ENCODE assay signal across 1 cellular context in genomic region chr20:45343445-45343866, GRCh38.
A peak's percentile ranks its signal among the peaks of the same experiment; 100 is the strongest.
TF ChIP-seq lines count a peak whose summit lies in the region.

No MANE protein-coding gene starts in this region.

TF ChIP-seq in HepG2, 621 proteins besides CTCF, POLR2A, EP300 and RAD21 (continues in another document):
- TF ChIP-seq CCAR2 (optimal IDR thresholded peaks at IDR 0.05; ENCODE audit: low read depth, low read length): no peak
- peak; percentile 24; the same call in 1 of the 2 replicates for TF ChIP-seq MTA1 (CRISPR knock-in tag; IDR thresholded peaks at IDR 0.05; ENCODE audit: borderline replicate concordance)
- TF ChIP-seq ZNF234 (CRISPR knock-in tag; conservative IDR thresholded peaks at IDR 0.05): no peak
- TF ChIP-seq ZNF567 (CRISPR knock-in tag; IDR thresholded peaks at IDR 0.05; ENCODE audit: borderline replicate concordance): no peak
- TF ChIP-seq ZNF292 (CRISPR knock-in tag; IDR thresholded peaks at IDR 0.05; ENCODE audit: borderline replicate concordance, low read depth): 0 out of 2 replicates have a peak, but pooled peaks have one; percentile 15
- peak; percentile 84; the same call in 1 of the 2 replicates for TF ChIP-seq PITX1 (CRISPR knock-in tag; IDR thresholded peaks at IDR 0.05)
- no peak for TF ChIP-seq SRSF4 (IDR thresholded peaks at IDR 0.05; ENCODE audit: low read depth, low read length, poor library complexity, severe bottlenecking)
- 0 out of 2 replicates have a peak, but pooled peaks have one; percentile 59 for TF ChIP-seq NKX3-1 (CRISPR knock-in tag; IDR thresholded peaks at IDR 0.05)
- no peak for TF ChIP-seq ZNF160 (CRISPR knock-in tag; IDR thresholded peaks at IDR 0.05)
- TF ChIP-seq KMT2A (CRISPR knock-in tag; IDR thresholded peaks at IDR 0.05): no peak
- no peak for TF ChIP-seq KDM3A (CRISPR knock-in tag; IDR thresholded peaks at IDR 0.05; ENCODE audit: low read depth)
- no peak for TF ChIP-seq AGO1 (IDR thresholded peaks at IDR 0.05; ENCODE audit: low read depth, low read length, poor library complexity, severe bottlenecking)
- no peak for TF ChIP-seq GABPA (IDR thresholded peaks at IDR 0.05; ENCODE audit: low read depth, low read length)
- TF ChIP-seq GABPA (CRISPR knock-in tag; IDR thresholded peaks at IDR 0.05; ENCODE audit: low read depth): peak; percentile 49
- TF ChIP-seq ZBTB39 (CRISPR knock-in tag; IDR thresholded peaks at IDR 0.05): peak; percentile 20; the same call in 1 of the 2 replicates
- TF ChIP-seq KLF12 (CRISPR knock-in tag; IDR thresholded peaks at IDR 0.05; ENCODE audit: borderline replicate concordance): 0 out of 2 replicates have a peak, but pooled peaks have one; percentile 51
- TF ChIP-seq HMG20B (CRISPR knock-in tag; conservative IDR thresholded peaks at IDR 0.05): peak; percentile 32; the same call in 1 of the 2 replicates
- TF ChIP-seq ZBTB8A (CRISPR knock-in tag; IDR thresholded peaks at IDR 0.05; ENCODE audit: borderline replicate concordance, low read depth): no peak
- TF ChIP-seq ELK4 (CRISPR knock-in tag; IDR thresholded peaks at IDR 0.05; ENCODE audit: borderline replicate concordance): no peak
- TF ChIP-seq XRCC5 (optimal IDR thresholded peaks at IDR 0.05; ENCODE audit: low read length): peak; percentile 15
- no peak for TF ChIP-seq ELF4 (CRISPR knock-in tag; IDR thresholded peaks at IDR 0.05; ENCODE audit: borderline replicate concordance)
- 0 out of 2 replicates have a peak, but pooled peaks have one; percentile 13 for TF ChIP-seq ZNF740 (CRISPR knock-in tag; IDR thresholded peaks at IDR 0.05)
- no peak for TF ChIP-seq SYNCRIP (IDR thresholded peaks at IDR 0.05; ENCODE audit: insufficient read depth, low read depth, low read length)
- peak; percentile 0; the same call in 1 of the 2 replicates for TF ChIP-seq SAP130 (CRISPR knock-in tag; IDR thresholded peaks at IDR 0.05; ENCODE audit: low read depth)
- no peak for TF ChIP-seq NBN (conservative IDR thresholded peaks at IDR 0.05)
- TF ChIP-seq ZNF609 (CRISPR knock-in tag; IDR thresholded peaks at IDR 0.05; ENCODE audit: borderline replicate concordance): peak; percentile 57; the same call in 1 of the 2 replicates
- 0 out of 2 replicates have a peak, but pooled peaks have one; percentile 21 for TF ChIP-seq ZNF687 (CRISPR knock-in tag; IDR thresholded peaks at IDR 0.05)
- TF ChIP-seq HNRNPL (IDR thresholded peaks at IDR 0.05; ENCODE audit: low read depth, low read length): no peak
- TF ChIP-seq CREM (IDR thresholded peaks at IDR 0.05): peak; percentile 47
- TF ChIP-seq CREM (CRISPR knock-in tag; IDR thresholded peaks at IDR 0.05): no peak
- TF ChIP-seq CBX1 (IDR thresholded peaks at IDR 0.05; ENCODE audit: low read depth): no peak
- peak; percentile 11 for TF ChIP-seq NR2F6 (IDR thresholded peaks at IDR 0.05)
- no peak for TF ChIP-seq NR2F6 (CRISPR knock-in tag; IDR thresholded peaks at IDR 0.05)
- TF ChIP-seq ARNT2 (CRISPR knock-in tag; IDR thresholded peaks at IDR 0.05; ENCODE audit: low read depth): no peak
- no peak for TF ChIP-seq PRPF4 (IDR thresholded peaks at IDR 0.05; ENCODE audit: low read depth, low read length, poor library complexity, severe bottlenecking)
- no peak for TF ChIP-seq LBX2 (CRISPR knock-in tag; IDR thresholded peaks at IDR 0.05; ENCODE audit: borderline replicate concordance)
- TF ChIP-seq MAX (IDR thresholded peaks at IDR 0.05): 0 out of 2 replicates have a peak, but pooled peaks have one; percentile 6
- TF ChIP-seq FOXC1 (CRISPR knock-in tag; IDR thresholded peaks at IDR 0.05; ENCODE audit: borderline replicate concordance): 0 out of 2 replicates have a peak, but pooled peaks have one; percentile 16
- TF ChIP-seq ZBTB38 (CRISPR knock-in tag; IDR thresholded peaks at IDR 0.05): no peak
- TF ChIP-seq FOXA3 (CRISPR knock-in tag; IDR thresholded peaks at IDR 0.05): 0 out of 2 replicates have a peak, but pooled peaks have one; percentile 20
- no peak; the same call in 1 of the 2 replicates for TF ChIP-seq ZFP90 (CRISPR knock-in tag; IDR thresholded peaks at IDR 0.05; ENCODE audit: borderline replicate concordance)
- TF ChIP-seq HNF1A (IDR thresholded peaks at IDR 0.05; ENCODE audit: low read depth): peak; percentile 15
- no peak for TF ChIP-seq HNF1A (CRISPR knock-in tag; IDR thresholded peaks at IDR 0.05; ENCODE audit: borderline replicate concordance)
- peak; percentile 54; the same call in 1 of the 2 replicates for TF ChIP-seq ZFP91 (CRISPR knock-in tag; IDR thresholded peaks at IDR 0.05; ENCODE audit: borderline replicate concordance)
- peak; percentile 75; the same call in 1 of the 2 replicates for TF ChIP-seq ONECUT2 (CRISPR knock-in tag; IDR thresholded peaks at IDR 0.05)
